Comparison of ENCODE assay signal across 1 cellular context in genomic region chr1:234327577-234328164, GRCh38.
TF ChIP-seq lines count a peak whose summit lies in the region.

No MANE protein-coding gene starts in this region.

TF ChIP-seq in HepG2, 621 proteins besides CTCF, POLR2A, EP300 and RAD21 (continued from another document and continues in another):
- TF ChIP-seq HMGXB3 (CRISPR knock-in tag; IDR thresholded peaks at IDR 0.05; ENCODE audit: borderline replicate concordance) (peak; percentile 63; the same call in 1 of the 2 replicates), ZNF773 (CRISPR knock-in tag; IDR thresholded peaks at IDR 0.05; ENCODE audit: borderline replicate concordance) (peak; percentile 69; the same call in 1 of the 2 replicates), JUN (CRISPR knock-in tag; IDR thresholded peaks at IDR 0.05) (no peak), ZNF691 (CRISPR knock-in tag; IDR thresholded peaks at IDR 0.05; ENCODE audit: borderline replicate concordance, low read depth) (no peak), ZNF101 (CRISPR knock-in tag; IDR thresholded peaks at IDR 0.05; ENCODE audit: borderline replicate concordance, low read depth) (no peak), PBX2 (CRISPR knock-in tag; IDR thresholded peaks at IDR 0.05) (no peak), PAWR (CRISPR knock-in tag; IDR thresholded peaks at IDR 0.05; ENCODE audit: borderline replicate concordance) (no peak), RNF219 (CRISPR knock-in tag; IDR thresholded peaks at IDR 0.05) (no peak), MXD3 (CRISPR knock-in tag; IDR thresholded peaks at IDR 0.05) (peak; percentile 69; the same call in 1 of the 2 replicates), TERF1 (CRISPR knock-in tag; IDR thresholded peaks at IDR 0.05) (no peak), ZNF660 (CRISPR knock-in tag; IDR thresholded peaks at IDR 0.05; ENCODE audit: borderline replicate concordance, low read depth) (no peak), ZMYM4 (CRISPR knock-in tag; IDR thresholded peaks at IDR 0.05) (peak; percentile 94), CEBPZ (IDR thresholded peaks at IDR 0.05; ENCODE audit: low read length) (no peak), SYNCRIP (IDR thresholded peaks at IDR 0.05; ENCODE audit: insufficient read depth, low read depth, low read length) (no peak), GPBP1L1 (CRISPR knock-in tag; IDR thresholded peaks at IDR 0.05) (no peak), ZNF274 (CRISPR knock-in tag; IDR thresholded peaks at IDR 0.05) (0 out of 2 replicates have a peak, but pooled peaks have one; percentile 60), NCOR1 (IDR thresholded peaks at IDR 0.05; ENCODE audit: borderline replicate concordance, low read length) (peak; percentile 60; the same call in 1 of the 2 replicates), NCOA5 (CRISPR knock-in tag; IDR thresholded peaks at IDR 0.05) (no peak), ZNF329 (CRISPR knock-in tag; IDR thresholded peaks at IDR 0.05; ENCODE audit: low read depth) (no peak), REXO4 (CRISPR knock-in tag; IDR thresholded peaks at IDR 0.05; ENCODE audit: borderline replicate concordance) (no peak), ZKSCAN8 (CRISPR knock-in tag; IDR thresholded peaks at IDR 0.05; ENCODE audit: borderline replicate concordance) (peak; percentile 24; the same call in 1 of the 2 replicates), NFE2L1 (CRISPR knock-in tag; IDR thresholded peaks at IDR 0.05; ENCODE audit: borderline replicate concordance) (no peak), FIP1L1 (IDR thresholded peaks at IDR 0.05; ENCODE audit: borderline replicate concordance, insufficient read depth, low read depth, low read length) (no peak), ARID4A (CRISPR knock-in tag; IDR thresholded peaks at IDR 0.05; ENCODE audit: borderline replicate concordance) (no peak; the same call in 1 of the 2 replicates), ZNF317 (CRISPR knock-in tag; IDR thresholded peaks at IDR 0.05) (peak; percentile 65; the same call in 1 of the 2 replicates), MED8 (CRISPR knock-in tag; IDR thresholded peaks at IDR 0.05; ENCODE audit: insufficient replicate concordance) (peak; percentile 55), ZNF775 (CRISPR knock-in tag; IDR thresholded peaks at IDR 0.05; ENCODE audit: borderline replicate concordance) (no peak), ONECUT2 (CRISPR knock-in tag; IDR thresholded peaks at IDR 0.05) (peak; percentile 88), RFXAP (CRISPR knock-in tag; IDR thresholded peaks at IDR 0.05; ENCODE audit: borderline replicate concordance) (peak; percentile 80; the same call in 1 of the 2 replicates), FOXM1 (CRISPR knock-in tag; IDR thresholded peaks at IDR 0.05) (no peak), ZNF652 (CRISPR knock-in tag; IDR thresholded peaks at IDR 0.05; ENCODE audit: borderline replicate concordance, low read depth) (0 out of 2 replicates have a peak, but pooled peaks have one; percentile 28), HOXD1 (CRISPR knock-in tag; IDR thresholded peaks at IDR 0.05) (peak; percentile 56; the same call in 1 of the 2 replicates), TP53 (CRISPR knock-in tag; conservative IDR thresholded peaks at IDR 0.05) (no peak), ZNF850 (CRISPR knock-in tag; conservative IDR thresholded peaks at IDR 0.05) (no peak), REPIN1 (CRISPR knock-in tag; IDR thresholded peaks at IDR 0.05; ENCODE audit: borderline replicate concordance, low read depth) (peak; percentile 82; the same call in 1 of the 2 replicates), IRF9 (CRISPR knock-in tag; IDR thresholded peaks at IDR 0.05; ENCODE audit: borderline replicate concordance) (no peak), MTA1 (CRISPR knock-in tag; IDR thresholded peaks at IDR 0.05; ENCODE audit: borderline replicate concordance) (peak; percentile 57; the same call in 1 of the 2 replicates), ZNF20 (CRISPR knock-in tag; IDR thresholded peaks at IDR 0.05) (no peak), ARNT (IDR thresholded peaks at IDR 0.05) (no peak), ZNF720 (CRISPR knock-in tag; IDR thresholded peaks at IDR 0.05) (no peak)
